7 cellular contexts compared by ENCODE assay signal in genomic region chr15:27655063-27655462, GRCh38.
"Had no signal": no experiment of that assay in that cellular context is flagged by ENCODE, and none has a peak within 500 bp of the region (broad histone marks: within the 10 kb centered on the region; RNA-seq: fewer than 3 reads in every experiment).

No MANE protein-coding gene starts in this region.

- H3K4me3 ChIP-seq: GM23338, HAP-1 had no signal

- H3K4me1 ChIP-seq: HAP-1 had no signal

- H3K36me3 ChIP-seq: HAP-1 had no signal

- H3K4me2 ChIP-seq: GM23338 had no signal

- H2AFZ ChIP-seq: GM23338 had no signal

- H3K9me3 ChIP-seq: HAP-1 had no signal

- H3K27ac ChIP-seq: HL-60 had no signal

- DNase-seq: H7, HFFc6, KG1 had no signal

- ATAC-seq: GM23338, HCT116 had no signal
